Comparison of ENCODE assay signal across 8 cellular contexts in the genomic region with DNA sequence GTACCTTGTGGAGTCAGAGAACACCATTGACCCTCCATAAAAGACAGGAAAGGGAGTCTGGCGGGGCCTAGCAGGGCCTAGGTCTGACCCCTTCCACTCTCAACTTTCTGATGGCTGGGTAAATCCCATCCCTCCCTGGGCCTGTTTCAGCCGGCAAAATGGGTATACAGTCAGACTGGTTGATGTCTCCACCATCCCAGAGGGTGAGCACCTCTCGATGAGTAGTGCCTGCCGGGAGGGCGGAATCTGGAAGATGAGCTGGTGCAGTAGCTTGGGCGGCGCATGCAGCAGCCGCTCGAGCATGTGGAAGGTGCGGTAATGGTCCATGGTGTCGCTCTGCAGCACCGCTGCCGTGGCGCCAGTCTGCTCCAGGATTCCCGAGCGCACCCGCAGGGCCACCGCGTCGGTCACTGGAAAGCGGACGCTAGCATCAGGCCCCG. TPM values are rescaled to one million over a fixed set of nuclear protein-coding genes. Genes with fewer than 3 reads are reported as not detected.
DNase-seq lines count a peak whose midpoint lies in the region; ATAC-seq and TF ChIP-seq lines count a peak whose summit lies in the region.

No MANE protein-coding gene starts in this region.

- no peaks in the 10 kb centered on the region for H3K9me3 ChIP-seq in iPS DF 6.9 (ENCODE audit: control insufficient read depth, insufficient read depth, low read length)

- H3K27ac Mint-ChIP-seq in stimulated activated naive CD8-positive, alpha-beta T cell treated with anti-CD3 and anti-CD28 coated beads, Interleukin-15, Interleukin-2, amounts not matched to agents 100 ng/mL and 50 ng/mL, for 24 hours: peak overlapping the region; percentile 95
- H3K27ac Mint-ChIP-seq in activated CD8-positive, alpha-beta T cell treated with anti-CD3 and anti-CD28 coated beads for 36 hours: peak overlapping the region; percentile 91
- H3K27ac Mint-ChIP-seq in stimulated activated effector memory CD8-positive, alpha-beta T cell treated with anti-CD3 and anti-CD28 coated beads, Interleukin-12 subunit alpha, Interleukin-12 subunit beta, amount 100 ng/mL, for 72 hours: peak overlapping the region; percentile 82

- peak overlapping the region; percentile 99 for H3K4me3 Mint-ChIP-seq in stimulated activated naive CD8-positive, alpha-beta T cell treated with anti-CD3 and anti-CD28 coated beads, Interleukin-15, Interleukin-2, amounts not matched to agents 100 ng/mL and 50 ng/mL, for 24 hours
- H3K4me3 Mint-ChIP-seq in activated CD8-positive, alpha-beta T cell treated with anti-CD3 and anti-CD28 coated beads for 36 hours: peak overlapping the region; percentile 94
- peak overlapping the region; percentile 78 for H3K4me3 Mint-ChIP-seq in stimulated activated effector memory CD8-positive, alpha-beta T cell treated with anti-CD3 and anti-CD28 coated beads, Interleukin-12 subunit alpha, Interleukin-12 subunit beta, amount 100 ng/mL, for 72 hours

- peaks cover 10% of the 10 kb centered on the region for H3K4me1 ChIP-seq in iPS DF 6.9 (ENCODE audit: control insufficient read depth, insufficient read depth, low read length)

- no peak overlapping the region for H3K27ac ChIP-seq in iPS DF 6.9 (ENCODE audit: low read length)

- POLR2A ChIA-PET in activated CD8-positive, alpha-beta T cell treated with anti-CD3 and anti-CD28 coated beads for 36 hours (lab: Charles Lee): interaction anchor here (0.6 to 28.1 kb wide), 11 partner anchors 8 to 159 kb away, joined by 3 to 560 read pairs (median 16); a partner anchor contains a TSS

- intact Hi-C loops in activated CD8-positive, alpha-beta T cell treated with anti-CD3 and anti-CD28 coated beads for 36 hours (cut with micrococcal nuclease): loop anchor here (5.0 kb wide), 2 partner anchors 40 to 100 kb away; no protein-coding TSS in a partner anchor

- no peaks in the 10 kb centered on the region for H3K27me3 Mint-ChIP-seq in stimulated activated naive CD8-positive, alpha-beta T cell treated with anti-CD3 and anti-CD28 coated beads, Interleukin-15, Interleukin-2, amounts not matched to agents 100 ng/mL and 50 ng/mL, for 24 hours
- no peaks in the 10 kb centered on the region for H3K27me3 Mint-ChIP-seq in activated CD8-positive, alpha-beta T cell treated with anti-CD3 and anti-CD28 coated beads for 36 hours

- no peaks in the 10 kb centered on the region for H3K9me3 Mint-ChIP-seq in stimulated activated naive CD8-positive, alpha-beta T cell treated with anti-CD3 and anti-CD28 coated beads, Interleukin-15, Interleukin-2, amounts not matched to agents 100 ng/mL and 50 ng/mL, for 24 hours
- H3K9me3 Mint-ChIP-seq in activated CD8-positive, alpha-beta T cell treated with anti-CD3 and anti-CD28 coated beads for 36 hours: no peaks in the 10 kb centered on the region
- H3K9me3 Mint-ChIP-seq in stimulated activated effector memory CD8-positive, alpha-beta T cell treated with anti-CD3 and anti-CD28 coated beads, Interleukin-12 subunit alpha, Interleukin-12 subunit beta, amount 100 ng/mL, for 72 hours: no peaks in the 10 kb centered on the region

- CTCF ChIA-PET in activated CD8-positive, alpha-beta T cell treated with anti-CD3 and anti-CD28 coated beads for 36 hours (lab: Charles Lee): interaction anchor here (0.9 to 10.5 kb wide), 29 partner anchors 9 to 341 kb away, joined by 3 to 283 read pairs (median 11); a partner anchor contains a TSS

- WGBS in iPS DF 6.9 (ENCODE audit: insufficient coverage, insufficient read length): no CpG with 5 or more reads among the region's 23 CpGs

- H3K4me3 ChIP-seq in iPS DF 6.9 (ENCODE audit: low read length): peak overlapping the region; percentile 77

- TF ChIP-seq CTCF in activated CD8-positive, alpha-beta T cell treated with anti-CD3 and anti-CD28 coated beads for 36 hours (IDR thresholded peaks at IDR 0.05): no peak

- no peak for ATAC-seq in stimulated activated naive CD8-positive, alpha-beta T cell treated with anti-CD3 and anti-CD28 coated beads, Interleukin-15, Interleukin-2, amounts not matched to agents 100 U/mL and 50 U/mL, for 24 hours
- no peak for ATAC-seq in activated CD8-positive, alpha-beta T cell treated with anti-CD3 and anti-CD28 coated beads for 36 hours
- ATAC-seq in stimulated activated effector memory CD8-positive, alpha-beta T cell treated with anti-CD3 and anti-CD28 coated beads, Interleukin-12 subunit alpha, Interleukin-12 subunit beta, amount 100 ng/mL, for 72 hours: no peak
- ATAC-seq in GM18858 (IDR thresholded peaks at IDR 0.05; ENCODE audit: unreplicated experiment): no peak
- ATAC-seq in GM18517 (IDR thresholded peaks at IDR 0.05; ENCODE audit: unreplicated experiment): no peak

- peaks cover 61% of the 10 kb centered on the region for H3K4me1 Mint-ChIP-seq in stimulated activated naive CD8-positive, alpha-beta T cell treated with anti-CD3 and anti-CD28 coated beads, Interleukin-15, Interleukin-2, amounts not matched to agents 100 ng/mL and 50 ng/mL, for 24 hours (ENCODE audit: low read depth)
- peaks cover 45% of the 10 kb centered on the region for H3K4me1 Mint-ChIP-seq in activated CD8-positive, alpha-beta T cell treated with anti-CD3 and anti-CD28 coated beads for 36 hours (ENCODE audit: low read depth)
- peaks cover 64% of the 10 kb centered on the region for H3K4me1 Mint-ChIP-seq in stimulated activated effector memory CD8-positive, alpha-beta T cell treated with anti-CD3 and anti-CD28 coated beads, Interleukin-12 subunit alpha, Interleukin-12 subunit beta, amount 100 ng/mL, for 72 hours

- H3K36me3 Mint-ChIP-seq in stimulated activated naive CD8-positive, alpha-beta T cell treated with anti-CD3 and anti-CD28 coated beads, Interleukin-15, Interleukin-2, amounts not matched to agents 100 ng/mL and 50 ng/mL, for 24 hours (ENCODE audit: low read depth): peaks cover 36% of the 10 kb centered on the region
- H3K36me3 Mint-ChIP-seq in activated CD8-positive, alpha-beta T cell treated with anti-CD3 and anti-CD28 coated beads for 36 hours (ENCODE audit: low read depth): peaks cover 43% of the 10 kb centered on the region
- H3K36me3 Mint-ChIP-seq in stimulated activated effector memory CD8-positive, alpha-beta T cell treated with anti-CD3 and anti-CD28 coated beads, Interleukin-12 subunit alpha, Interleukin-12 subunit beta, amount 100 ng/mL, for 72 hours: peaks cover 97% of the 10 kb centered on the region

- peaks cover 21% of the 10 kb centered on the region for H3K36me3 ChIP-seq in iPS DF 6.9 (ENCODE audit: control insufficient read depth, insufficient read depth, low read length)

- DNase-seq in stimulated activated naive CD8-positive, alpha-beta T cell treated with anti-CD3 and anti-CD28 coated beads, Interleukin-15, Interleukin-2, amounts not matched to agents 100 U/mL and 50 U/mL, for 24 hours: no peak
- peak; percentile 22 for DNase-seq in activated CD8-positive, alpha-beta T cell treated with anti-CD3 and anti-CD28 coated beads for 36 hours
- DNase-seq in iPS DF 6.9 (ENCODE audit: low read depth, low spot score) (no peak), NOMO-1 treated with dmso at 0.1 percent for 144 hours (lab: John Stamatoyannopoulos, UW; ENCODE audit: unreplicated experiment) (no peak)
- DNase-seq in stimulated activated effector memory CD8-positive, alpha-beta T cell treated with anti-CD3 and anti-CD28 coated beads, Interleukin-12 subunit alpha, Interleukin-12 subunit beta, amount 100 ng/mL, for 72 hours (ENCODE audit: low spot score in 2 of 2): no peak

- peaks cover 5% of the 10 kb centered on the region; the same call in 1 of the 2 replicates for H3K27me3 ChIP-seq in iPS DF 6.9 (ENCODE audit: control insufficient read depth, insufficient read depth, low read length)

RNA-seq across cellular contexts. Expression of a gene that starts 0.5 kb away (rescaled TPM):
- total RNA-seq in activated CD8-positive, alpha-beta T cell treated with anti-CD3 and anti-CD28 coated beads for 36 hours: 10 to 100 TPM; 78.8 to 79.9 TPM

RNA-seq across cellular contexts. Expression of a gene that starts 2.7 kb away (rescaled TPM):
- 10 to 100 TPM; 68.8 to 72.4 TPM for total RNA-seq in activated CD8-positive, alpha-beta T cell treated with anti-CD3 and anti-CD28 coated beads for 36 hours

RNA-seq across cellular contexts. Expression of a gene that starts 8.1 kb away (rescaled TPM):
- 100 to 1,000 TPM; 124 to 126 TPM for total RNA-seq in activated CD8-positive, alpha-beta T cell treated with anti-CD3 and anti-CD28 coated beads for 36 hours

RNA-seq across cellular contexts. Expression of a gene that starts 12.4 kb away (rescaled TPM):
- total RNA-seq in activated CD8-positive, alpha-beta T cell treated with anti-CD3 and anti-CD28 coated beads for 36 hours: 10 to 100 TPM in 1 of 2 experiments, 1 to 10 TPM in 1; 9.9 to 10.2 TPM

RNA-seq across cellular contexts. Expression of a gene that starts 15.1 kb away (rescaled TPM):
- total RNA-seq in activated CD8-positive, alpha-beta T cell treated with anti-CD3 and anti-CD28 coated beads for 36 hours: 10 to 100 TPM; 17.1 to 18.0 TPM
